Comparison of ENCODE assay signal across 12 cellular contexts in the genomic region with DNA sequence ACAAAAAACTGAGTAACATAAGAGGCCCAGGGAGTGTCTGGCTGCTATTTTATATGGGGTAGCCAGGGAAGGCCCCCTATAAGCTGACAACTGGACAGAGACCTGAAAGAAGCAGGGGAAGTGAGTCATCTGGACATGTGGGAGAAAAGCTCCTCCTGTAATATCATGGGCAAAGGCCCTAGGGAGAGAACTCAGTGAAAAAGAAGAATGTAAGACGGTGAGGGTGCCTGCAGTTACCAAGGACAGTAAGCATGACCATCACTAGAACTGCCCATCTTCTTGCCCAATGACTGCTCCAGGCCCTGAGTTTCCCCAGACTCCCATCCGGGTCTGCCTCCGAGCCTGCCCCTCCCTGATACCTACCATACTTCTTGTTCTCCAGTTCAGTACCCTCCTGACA. TPM values are rescaled to one million over a fixed set of nuclear protein-coding genes. Genes with fewer than 3 reads are reported as not detected.
A peak's percentile ranks its signal among the peaks of the same experiment; 100 is the strongest.
DNase-seq lines count a peak whose midpoint lies in the region; ATAC-seq, FAIRE-seq and TF ChIP-seq lines count a peak whose summit lies in the region.
"Had no signal": no experiment of that assay in that cellular context is flagged by ENCODE, and none has a peak within 500 bp of the region (broad histone marks: within the 10 kb centered on the region; RNA-seq: fewer than 3 reads in every experiment).

No MANE protein-coding gene starts in this region.

- no peaks in the 10 kb centered on the region for H3K9me3 Mint-ChIP-seq in activated T-cell treated with anti-CD3 and anti-CD28 coated beads, Interleukin-2, amount 50 U/mL, for 24 hours
- H3K9me3 Mint-ChIP-seq in activated CD8-positive, alpha-beta T cell treated with anti-CD3 and anti-CD28 coated beads for 36 hours = no peaks in the 10 kb centered on the region
- no peaks in the 10 kb centered on the region for H3K9me3 Mint-ChIP-seq in stimulated activated naive B cell treated with anti-CD40 and anti-IgM and Interleukin-4, amounts not matched to agents 10 μg/mL and 1 μg/mL and 100 μg/mL, for 72 hours

- CTCF ChIA-PET in activated CD8-positive, alpha-beta T cell treated with anti-CD3 and anti-CD28 coated beads for 36 hours (lab: Charles Lee) = interaction anchor here (1.1 to 4.6 kb wide), 2 partner anchors 94 to 105 kb away, joined by 3 to 53 read pairs; no protein-coding TSS in a partner anchor

- H3K4me1 Mint-ChIP-seq in activated T-cell treated with anti-CD3 and anti-CD28 coated beads, Interleukin-2, amount 50 U/mL, for 24 hours (ENCODE audit: low read depth) = peaks cover 72% of the 10 kb centered on the region
- H3K4me1 Mint-ChIP-seq in activated CD8-positive, alpha-beta T cell treated with anti-CD3 and anti-CD28 coated beads for 36 hours (ENCODE audit: low read depth) = peaks cover 53% of the 10 kb centered on the region
- H3K4me1 Mint-ChIP-seq in stimulated activated naive B cell treated with anti-CD40 and anti-IgM and Interleukin-4, amounts not matched to agents 10 μg/mL and 1 μg/mL and 100 μg/mL, for 72 hours = peaks cover 35 to 45% of the 10 kb centered on the region in 2 donors

- POLR2A ChIA-PET in activated CD8-positive, alpha-beta T cell treated with anti-CD3 and anti-CD28 coated beads for 36 hours (lab: Charles Lee) = interaction anchor here (0.8 to 3.0 kb wide), 7 partner anchors 13 to 104 kb away, joined by 3 to 20 read pairs (median 4); no protein-coding TSS in a partner anchor

- peaks cover 50% of the 10 kb centered on the region for H3K36me3 Mint-ChIP-seq in activated T-cell treated with anti-CD3 and anti-CD28 coated beads, Interleukin-2, amount 50 U/mL, for 24 hours (ENCODE audit: low read depth)
- peaks cover 20% of the 10 kb centered on the region for H3K36me3 Mint-ChIP-seq in activated CD8-positive, alpha-beta T cell treated with anti-CD3 and anti-CD28 coated beads for 36 hours (ENCODE audit: low read depth)
- H3K36me3 Mint-ChIP-seq in stimulated activated naive B cell treated with anti-CD40 and anti-IgM and Interleukin-4, amounts not matched to agents 10 μg/mL and 1 μg/mL and 100 μg/mL, for 72 hours = peaks cover 10 to 14% of the 10 kb centered on the region in 2 donors

- no peak for TF ChIP-seq CTCF in activated CD8-positive, alpha-beta T cell treated with anti-CD3 and anti-CD28 coated beads for 36 hours (IDR thresholded peaks at IDR 0.05)

- intact Hi-C loops in activated CD8-positive, alpha-beta T cell treated with anti-CD3 and anti-CD28 coated beads for 36 hours (cut with micrococcal nuclease) = loop anchor here (5.0 to 10.0 kb wide), 4 partner anchors 34 to 212 kb away; no protein-coding TSS in a partner anchor

- peak overlapping the region; percentile 91 for H3K4me3 Mint-ChIP-seq in activated T-cell treated with anti-CD3 and anti-CD28 coated beads, Interleukin-2, amount 50 U/mL, for 24 hours
- H3K4me3 Mint-ChIP-seq in activated CD8-positive, alpha-beta T cell treated with anti-CD3 and anti-CD28 coated beads for 36 hours = peak overlapping the region; percentile 92
- peak overlapping the region; percentile 48 to 92 for H3K4me3 Mint-ChIP-seq in stimulated activated naive B cell treated with anti-CD40 and anti-IgM and Interleukin-4, amounts not matched to agents 10 μg/mL and 1 μg/mL and 100 μg/mL, for 72 hours

- DNase-seq in activated T-cell treated with anti-CD3 and anti-CD28 coated beads, Interleukin-2, amount 50 U/mL, for 24 hours = no peak
- DNase-seq in activated T-cell treated with anti-CD3 and anti-CD28 coated beads for 4 hours = no peak
- no peak for DNase-seq in activated CD8-positive, alpha-beta T cell treated with anti-CD3 and anti-CD28 coated beads for 36 hours
- peak; percentile 86 for DNase-seq in islet precursor cell
- DNase-seq in stimulated activated naive B cell treated with anti-CD40 and anti-IgM and Interleukin-4, amounts not matched to agents 10 μg/mL and 1 μg/mL and 100 μg/mL, for 72 hours = no peak
- DNase-seq in globus pallidus (ENCODE audit: low spot score) = no peak
- no peak for DNase-seq in GM12891 (ENCODE audit: insufficient read length, low spot score)
- DNase-seq in activated gamma-delta T cell (lab: John Stamatoyannopoulos, UW) = no peak
- DNase-seq: adrenal gland, GDM1, NCI-H2171 had no signal

- no peak for FAIRE-seq in GM12891 (lab: Jason Lieb, UNC)

- peak overlapping the region; percentile 96 for H3K27ac Mint-ChIP-seq in activated T-cell treated with anti-CD3 and anti-CD28 coated beads, Interleukin-2, amount 50 U/mL, for 24 hours
- peak overlapping the region; percentile 85 for H3K27ac Mint-ChIP-seq in activated CD8-positive, alpha-beta T cell treated with anti-CD3 and anti-CD28 coated beads for 36 hours
- H3K27ac Mint-ChIP-seq in stimulated activated naive B cell treated with anti-CD40 and anti-IgM and Interleukin-4, amounts not matched to agents 10 μg/mL and 1 μg/mL and 100 μg/mL, for 72 hours = peak overlapping the region; percentile 80

- H3K27me3 Mint-ChIP-seq in activated T-cell treated with anti-CD3 and anti-CD28 coated beads, Interleukin-2, amount 50 U/mL, for 24 hours = no peaks in the 10 kb centered on the region
- no peaks in the 10 kb centered on the region for H3K27me3 Mint-ChIP-seq in activated CD8-positive, alpha-beta T cell treated with anti-CD3 and anti-CD28 coated beads for 36 hours
- no peaks in the 10 kb centered on the region for H3K27me3 Mint-ChIP-seq in stimulated activated naive B cell treated with anti-CD40 and anti-IgM and Interleukin-4, amounts not matched to agents 10 μg/mL and 1 μg/mL and 100 μg/mL, for 72 hours

- ATAC-seq in activated CD8-positive, alpha-beta T cell treated with anti-CD3 and anti-CD28 coated beads for 36 hours = no peak
- no peak for ATAC-seq in stimulated activated naive B cell treated with anti-CD40 and anti-IgM and Interleukin-4, amounts not matched to agents 10 μg/mL and 1 μg/mL and 100 μg/mL, for 72 hours (replicated peaks)

- no peak for TF ChIP-seq POLR2A in GM12891 (IDR thresholded peaks at IDR 0.05; ENCODE audit: low read depth, low read length)

TF ChIP-seq in GM12891, 5 proteins besides CTCF, POLR2A, EP300 and RAD21:
- no peak for TF ChIP-seq SPI1 (IDR thresholded peaks at IDR 0.05; ENCODE audit: low read depth, low read length)
- TF ChIP-seq PAX5 (IDR thresholded peaks at IDR 0.05; ENCODE audit: insufficient read depth, low read length, severe bottlenecking) = no peak
- TF ChIP-seq TAF1 (IDR thresholded peaks at IDR 0.05; ENCODE audit: low read depth, low read length) = no peak
- no peak for TF ChIP-seq POU2F2 (IDR thresholded peaks at IDR 0.05; ENCODE audit: low read depth, low read length)
- TF ChIP-seq POLR2AphosphoS5 (IDR thresholded peaks at IDR 0.05; ENCODE audit: low read depth, low read length) = no peak

RNA-seq across cellular contexts. Expression of a gene that starts 2.3 kb away (rescaled TPM):
- 10 to 100 TPM; 72.8 to 75.3 TPM for total RNA-seq in activated CD8-positive, alpha-beta T cell treated with anti-CD3 and anti-CD28 coated beads for 36 hours
- 70.4 TPM for polyA plus RNA-seq in GM12891 (2012; ENCODE audit: low read depth, missing spikeins)
- polyA plus RNA-seq: AG04450 had no signal
